Comparison of ENCODE assay signal across 15 cellular contexts in the genomic region with DNA sequence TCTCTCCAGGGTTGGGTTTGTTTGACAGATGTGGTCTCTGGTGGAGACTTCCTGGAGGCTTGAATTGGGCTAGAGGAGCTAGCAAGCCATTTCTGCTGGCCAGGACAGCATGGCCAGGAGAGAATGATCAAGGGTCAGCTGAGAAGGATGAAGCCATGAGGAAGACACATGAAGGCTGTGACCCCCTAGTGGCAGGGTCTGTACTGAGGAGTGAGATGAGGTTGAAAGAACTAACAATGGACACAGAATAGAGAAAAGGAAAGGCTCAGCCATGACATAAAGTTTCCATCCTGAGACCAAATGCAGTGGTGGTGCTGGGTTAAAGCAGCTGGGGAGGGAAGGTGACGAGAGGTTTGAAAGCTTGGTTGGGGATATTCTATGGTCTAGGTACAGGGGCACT.
DNase-seq lines count a peak whose midpoint lies in the region; ATAC-seq and TF ChIP-seq lines count a peak whose summit lies in the region.
"Had no signal": no experiment of that assay in that cellular context is flagged by ENCODE, and none has a peak within 500 bp of the region (broad histone marks: within the 10 kb centered on the region; RNA-seq: fewer than 3 reads in every experiment).

No MANE protein-coding gene starts in this region.

- H3K4me3 ChIP-seq in NB4 (ENCODE audit: low read depth, low read length) (no peak overlapping the region), endodermal cell (ENCODE audit: low read length) (no peak overlapping the region)
- H3K4me3 ChIP-seq: heart left ventricle had no signal

- H3K9me3 ChIP-seq in endodermal cell (ENCODE audit: control insufficient read depth, low read length), result no peaks in the 10 kb centered on the region
- H3K9me3 ChIP-seq: heart left ventricle had no signal

- no peaks in the 10 kb centered on the region for H3K36me3 Mint-ChIP-seq in endodermal cell (ENCODE audit: low read depth)
- H3K36me3 Mint-ChIP-seq: naive thymus-derived CD4-positive, alpha-beta T cell had no signal

- no peaks in the 10 kb centered on the region for H3K27me3 ChIP-seq in endodermal cell (ENCODE audit: control insufficient read depth, insufficient read depth, low read length, poor library complexity, severe bottlenecking)

- H3K36me3 ChIP-seq in endodermal cell (ENCODE audit: control insufficient read depth, insufficient read depth, low read length), result no peaks in the 10 kb centered on the region
- H3K36me3 ChIP-seq: heart left ventricle had no signal

- no peak overlapping the region for H3K9ac ChIP-seq in endodermal cell (ENCODE audit: extremely low read depth, low read length, poor library complexity, severe bottlenecking)

- no peak for TF ChIP-seq POLR2A in NB4 (IDR thresholded peaks at IDR 0.05; ENCODE audit: extremely low read depth, insufficient read length)

- no peak overlapping the region for H3K4me3 Mint-ChIP-seq in endodermal cell
- H3K4me3 Mint-ChIP-seq: B cell; naive thymus-derived CD4-positive, alpha-beta T cell had no signal

- no peak overlapping the region for H3K27ac Mint-ChIP-seq in endodermal cell
- H3K27ac Mint-ChIP-seq: B cell; naive thymus-derived CD4-positive, alpha-beta T cell had no signal

- H3K9me3 Mint-ChIP-seq in endodermal cell, result no peaks in the 10 kb centered on the region

- DNase-seq in GM10266 (ENCODE audit: extremely low spot score) (peak; percentile 23), NB4 (ENCODE audit: low read depth) (peak; percentile 34), endodermal cell (peak; percentile 81), EL (no peak)
- DNase-seq: activated naive CD4-positive, alpha-beta T cell treated with Interleukin-2 at 50 U/mL for 16 hours; central memory CD4-positive, alpha-beta T cell; heart left ventricle; naive thymus-derived CD4-positive, alpha-beta T cell; NCI-H1436 treated with DMSO at 0.1 percent for 48 hours; stimulated activated naive CD4-positive, alpha-beta T cell treated with Interleukin-2 at 50 U/mL for 16 hours had no signal

- H3K4me1 ChIP-seq in endodermal cell (ENCODE audit: control insufficient read depth, insufficient read depth, low read length), result no peaks in the 10 kb centered on the region
- H3K4me1 ChIP-seq: heart left ventricle had no signal

- ATAC-seq in GM21619 (IDR thresholded peaks at IDR 0.05; ENCODE audit: unreplicated experiment) (no peak), GM21717 (IDR thresholded peaks at IDR 0.05; ENCODE audit: unreplicated experiment) (no peak), HG02884 (IDR thresholded peaks at IDR 0.05; ENCODE audit: unreplicated experiment) (no peak)
- ATAC-seq: naive thymus-derived CD4-positive, alpha-beta T cell had no signal

- no peak overlapping the region for H3K27ac ChIP-seq in 22Rv1
- H3K27ac ChIP-seq in endodermal cell (ENCODE audit: low read depth, low read length), result no peak overlapping the region
- H3K27ac ChIP-seq: heart left ventricle had no signal

- no peaks in the 10 kb centered on the region for H3K4me1 Mint-ChIP-seq in endodermal cell
- H3K4me1 Mint-ChIP-seq: B cell; naive thymus-derived CD4-positive, alpha-beta T cell had no signal

- WGBS in endodermal cell (ENCODE audit: insufficient coverage in 1 of 2, insufficient read length in 1 of 2), 2 experiments, result 90% methylated on average over 1 of the region's 1 CpG; no CpG with 5 or more reads in 1 of the 2 experiments

- peak; percentile 15; the same call in 1 of the 2 replicates for TF ChIP-seq CTCF in 22Rv1 (IDR thresholded peaks at IDR 0.05)
- no peak for TF ChIP-seq CTCF in GM10266 (IDR thresholded peaks at IDR 0.05; ENCODE audit: control insufficient read depth, insufficient read depth, low read depth, missing control alignments)
- peak; percentile 58 for TF ChIP-seq CTCF in NB4 (IDR thresholded peaks at IDR 0.05; ENCODE audit: low read depth, low read length)
- peak; percentile 71 for TF ChIP-seq CTCF in endodermal cell (conservative IDR thresholded peaks at IDR 0.05)

- no peaks in the 10 kb centered on the region for H3K27me3 Mint-ChIP-seq in endodermal cell (ENCODE audit: insufficient read depth)
